ENCODE assay signal across 16 cellular contexts in genomic region chr9:134628354-134628736, GRCh38.
"Had no signal": no experiment of that assay in that cellular context is flagged by ENCODE, and none has a peak within 500 bp of the region (broad histone marks: within the 10 kb centered on the region; RNA-seq: fewer than 3 reads in every experiment).

No MANE protein-coding gene starts in this region.

- H3K4me3 Mint-ChIP-seq: activated naive CD8-positive, alpha-beta T cell treated with anti-CD3 and anti-CD28 coated beads, Interleukin-2, amount 10 ng/mL, durations not matched to agents 7 days and 5 days; activated T-cell treated with anti-CD3 and anti-CD28 coated beads, Interleukin-2, amount 50 U/mL, for 24 hours; memory B cell; neural crest cell; stimulated activated naive CD8-positive, alpha-beta T cell treated with anti-CD3 and anti-CD28 coated beads, Interleukin-15, Interleukin-2, amounts not matched to agents 100 ng/mL and 50 ng/mL, for 24 hours; T-cell; T-helper 2 cell treated with Interferon-gamma antibody and Interleukin-4, amounts not matched to agents 5 μg/mL and 100 μg/mL, for 36 hours had no signal

- ATAC-seq: heart right ventricle, left cardiac atrium, mucosa of descending colon, T-cell had no signal

- H3K36me3 Mint-ChIP-seq: activated naive CD8-positive, alpha-beta T cell treated with anti-CD3 and anti-CD28 coated beads, Interleukin-2, amount 10 ng/mL, durations not matched to agents 7 days and 5 days; memory B cell; T-cell had no signal

- H3K27ac Mint-ChIP-seq: activated naive CD8-positive, alpha-beta T cell treated with anti-CD3 and anti-CD28 coated beads, Interleukin-2, amount 10 ng/mL, durations not matched to agents 7 days and 5 days; activated T-cell treated with anti-CD3 and anti-CD28 coated beads, Interleukin-2, amount 50 U/mL, for 24 hours; memory B cell; stimulated activated naive CD8-positive, alpha-beta T cell treated with anti-CD3 and anti-CD28 coated beads, Interleukin-15, Interleukin-2, amounts not matched to agents 100 ng/mL and 50 ng/mL, for 24 hours; T-cell; T-helper 2 cell treated with Interferon-gamma antibody and Interleukin-4, amounts not matched to agents 5 μg/mL and 100 μg/mL, for 36 hours had no signal

- H3K4me1 Mint-ChIP-seq: activated naive CD8-positive, alpha-beta T cell treated with anti-CD3 and anti-CD28 coated beads, Interleukin-2, amount 10 ng/mL, durations not matched to agents 7 days and 5 days; memory B cell; T-cell had no signal

- DNase-seq: activated CD8-positive, alpha-beta memory T cell treated with anti-CD3 and anti-CD28 coated beads for 24 hours; activated naive CD4-positive, alpha-beta T cell treated with Interleukin-2 at 50 U/mL for 16 hours; activated naive CD8-positive, alpha-beta T cell treated with anti-CD3 and anti-CD28 coated beads, Interleukin-2, amount 10 ng/mL, durations not matched to agents 7 days and 5 days; activated T-cell treated with anti-CD3 and anti-CD28 coated beads, Interleukin-2, amount 50 U/mL, for 24 hours; amniotic stem cell; heart right ventricle; stimulated activated CD4-positive, alpha-beta T cell treated with anti-CD3 and anti-CD28 coated beads, Interleukin-1b, Interleukin-23, amount 100 ng/mL, for 48 hours; substantia nigra; T-cell; thyroid gland had no signal

- H3K9me3 Mint-ChIP-seq: activated naive CD8-positive, alpha-beta T cell treated with anti-CD3 and anti-CD28 coated beads, Interleukin-2, amount 10 ng/mL, durations not matched to agents 7 days and 5 days; activated T-cell treated with anti-CD3 and anti-CD28 coated beads, Interleukin-2, amount 50 U/mL, for 24 hours; memory B cell; neural crest cell; stimulated activated naive CD8-positive, alpha-beta T cell treated with anti-CD3 and anti-CD28 coated beads, Interleukin-15, Interleukin-2, amounts not matched to agents 100 ng/mL and 50 ng/mL, for 24 hours; T-cell; T-helper 2 cell treated with Interferon-gamma antibody and Interleukin-4, amounts not matched to agents 5 μg/mL and 100 μg/mL, for 36 hours had no signal

- H3K27me3 Mint-ChIP-seq: activated naive CD8-positive, alpha-beta T cell treated with anti-CD3 and anti-CD28 coated beads, Interleukin-2, amount 10 ng/mL, durations not matched to agents 7 days and 5 days; stimulated activated naive CD8-positive, alpha-beta T cell treated with anti-CD3 and anti-CD28 coated beads, Interleukin-15, Interleukin-2, amounts not matched to agents 100 ng/mL and 50 ng/mL, for 24 hours; T-cell had no signal
